1 cellular context compared by ENCODE assay signal in genomic region chr15:90660195-90660995, GRCh38.
TF ChIP-seq lines count a peak whose summit lies in the region.

No MANE protein-coding gene starts in this region.

TF ChIP-seq in K562, 482 proteins besides CTCF, POLR2A, EP300 and RAD21 (continued from another document):
- TF ChIP-seq, protein P1, sequence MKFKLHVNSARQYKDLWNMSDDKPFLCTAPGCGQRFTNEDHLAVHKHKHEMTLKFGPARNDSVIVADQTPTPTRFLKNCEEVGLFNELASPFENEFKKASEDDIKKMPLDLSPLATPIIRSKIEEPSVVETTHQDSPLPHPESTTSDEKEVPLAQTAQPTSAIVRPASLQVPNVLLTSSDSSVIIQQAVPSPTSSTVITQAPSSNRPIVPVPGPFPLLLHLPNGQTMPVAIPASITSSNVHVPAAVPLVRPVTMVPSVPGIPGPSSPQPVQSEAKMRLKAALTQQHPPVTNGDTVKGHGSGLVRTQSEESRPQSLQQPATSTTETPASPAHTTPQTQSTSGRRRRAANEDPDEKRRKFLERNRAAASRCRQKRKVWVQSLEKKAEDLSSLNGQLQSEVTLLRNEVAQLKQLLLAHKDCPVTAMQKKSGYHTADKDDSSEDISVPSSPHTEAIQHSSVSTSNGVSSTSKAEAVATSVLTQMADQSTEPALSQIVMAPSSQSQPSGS (CRISPR knock-in tag; IDR thresholded peaks at IDR 0.05) = no peak
- TF ChIP-seq KDM5B (IDR thresholded peaks at IDR 0.05; ENCODE audit: insufficient replicate concordance, low read depth, low read length) (no peak), HIVEP1 (CRISPR knock-in tag; IDR thresholded peaks at IDR 0.05) (no peak), ZBTB8A (IDR thresholded peaks at IDR 0.05; ENCODE audit: partially characterized antibody) (no peak), ZNF551 (CRISPR knock-in tag; IDR thresholded peaks at IDR 0.05) (no peak), JUN (IDR thresholded peaks at IDR 0.05; ENCODE audit: borderline replicate concordance, low read depth, low read length) (peak; percentile 69; the same call in 1 of the 2 replicates), JUN (CRISPR knock-in tag; IDR thresholded peaks at IDR 0.05; ENCODE audit: borderline replicate concordance) (no peak), CHD2 (IDR thresholded peaks at IDR 0.05; ENCODE audit: low read depth, low read length) (no peak), ZNF12 (CRISPR knock-in tag; IDR thresholded peaks at IDR 0.05) (no peak), SIN3A (IDR thresholded peaks at IDR 0.05; ENCODE audit: borderline replicate concordance in 2 of 2, control insufficient read depth in 1 of 2, low read depth in 2 of 2, low read length in 2 of 2) (0 out of 4 replicates have a peak, but pooled peaks of 1 of the 2 experiments have one; percentile 29), DPF2 (IDR thresholded peaks at IDR 0.05) (peak; percentile 88), BRD4 (IDR thresholded peaks at IDR 0.05) (no peak), ZNF717 (CRISPR knock-in tag; IDR thresholded peaks at IDR 0.05) (no peak), ZNF583 (CRISPR knock-in tag; IDR thresholded peaks at IDR 0.05) (no peak), TGIF2 (CRISPR knock-in tag; IDR thresholded peaks at IDR 0.05) (no peak), PTTG1 (tag; IDR thresholded peaks at IDR 0.05; ENCODE audit: low read depth) (no peak), ZNF165 (CRISPR knock-in tag; IDR thresholded peaks at IDR 0.05; ENCODE audit: borderline replicate concordance) (no peak), MTA2 (IDR thresholded peaks at IDR 0.05; ENCODE audit: low read depth) (no peak), POU5F1 (IDR thresholded peaks at IDR 0.05; ENCODE audit: borderline replicate concordance, low read depth, low read length, partially characterized antibody) (no peak), NFYB (IDR thresholded peaks at IDR 0.05; ENCODE audit: extremely low read depth, insufficient read length) (no peak), ETS2 (tag; IDR thresholded peaks at IDR 0.05; ENCODE audit: borderline replicate concordance, poor library complexity, severe bottlenecking) (no peak), TCF3 (CRISPR knock-in tag; IDR thresholded peaks at IDR 0.05) (no peak; the same call in 1 of the 2 replicates), FOXA3 (CRISPR knock-in tag; conservative IDR thresholded peaks at IDR 0.05 in 1 of 2, IDR thresholded peaks at IDR 0.05 in 1 of 2) (no peak), NFE2 (IDR thresholded peaks at IDR 0.05; ENCODE audit: low read depth) (peak; percentile 75), GATAD2B (IDR thresholded peaks at IDR 0.05; ENCODE audit: borderline replicate concordance) (no peak), ZKSCAN3 (CRISPR knock-in tag; IDR thresholded peaks at IDR 0.05) (no peak), JUNB (CRISPR knock-in tag; conservative IDR thresholded peaks at IDR 0.05) (no peak), HMG20B (CRISPR knock-in tag; IDR thresholded peaks at IDR 0.05) (no peak), SMARCA5 (IDR thresholded peaks at IDR 0.05) (no peak), RB1 (IDR thresholded peaks at IDR 0.05; ENCODE audit: low read depth) (no peak), CXXC5 (CRISPR knock-in tag; IDR thresholded peaks at IDR 0.05) (peak; percentile 32; the same call in 1 of the 2 replicates), KDM1A (IDR thresholded peaks at IDR 0.05) (no peak), FOXJ2 (tag; IDR thresholded peaks at IDR 0.05) (no peak), ZBED1 (IDR thresholded peaks at IDR 0.05) (no peak), ZNF212 (CRISPR knock-in tag; IDR thresholded peaks at IDR 0.05) (no peak), ZNF133 (CRISPR knock-in tag; IDR thresholded peaks at IDR 0.05) (no peak), SRSF9 (IDR thresholded peaks at IDR 0.05; ENCODE audit: borderline replicate concordance, low read depth, low read length) (no peak), NR3C1 (CRISPR knock-in tag; IDR thresholded peaks at IDR 0.05) (no peak), ZNF140 (CRISPR knock-in tag; IDR thresholded peaks at IDR 0.05) (no peak), ID3 (CRISPR knock-in tag; IDR thresholded peaks at IDR 0.05) (no peak), ID3 (tag; IDR thresholded peaks at IDR 0.05) (0 out of 2 replicates have a peak, but pooled peaks have one; percentile 46), GTF2F1 (IDR thresholded peaks at IDR 0.05; ENCODE audit: low read depth, low read length) (no peak), SRSF7 (optimal IDR thresholded peaks at IDR 0.05; ENCODE audit: low read depth, low read length) (no peak), ZNF75A (CRISPR knock-in tag; IDR thresholded peaks at IDR 0.05) (no peak)
- TF ChIP-seq, protein P2, sequence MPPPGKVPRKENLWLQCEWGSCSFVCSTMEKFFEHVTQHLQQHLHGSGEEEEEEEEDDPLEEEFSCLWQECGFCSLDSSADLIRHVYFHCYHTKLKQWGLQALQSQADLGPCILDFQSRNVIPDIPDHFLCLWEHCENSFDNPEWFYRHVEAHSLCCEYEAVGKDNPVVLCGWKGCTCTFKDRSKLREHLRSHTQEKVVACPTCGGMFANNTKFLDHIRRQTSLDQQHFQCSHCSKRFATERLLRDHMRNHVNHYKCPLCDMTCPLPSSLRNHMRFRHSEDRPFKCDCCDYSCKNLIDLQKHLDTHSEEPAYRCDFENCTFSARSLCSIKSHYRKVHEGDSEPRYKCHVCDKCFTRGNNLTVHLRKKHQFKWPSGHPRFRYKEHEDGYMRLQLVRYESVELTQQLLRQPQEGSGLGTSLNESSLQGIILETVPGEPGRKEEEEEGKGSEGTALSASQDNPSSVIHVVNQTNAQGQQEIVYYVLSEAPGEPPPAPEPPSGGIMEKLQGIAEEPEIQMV (tag; conservative IDR thresholded peaks at IDR 0.05; ENCODE audit: low read depth) = no peak
- TF ChIP-seq, protein P3, sequence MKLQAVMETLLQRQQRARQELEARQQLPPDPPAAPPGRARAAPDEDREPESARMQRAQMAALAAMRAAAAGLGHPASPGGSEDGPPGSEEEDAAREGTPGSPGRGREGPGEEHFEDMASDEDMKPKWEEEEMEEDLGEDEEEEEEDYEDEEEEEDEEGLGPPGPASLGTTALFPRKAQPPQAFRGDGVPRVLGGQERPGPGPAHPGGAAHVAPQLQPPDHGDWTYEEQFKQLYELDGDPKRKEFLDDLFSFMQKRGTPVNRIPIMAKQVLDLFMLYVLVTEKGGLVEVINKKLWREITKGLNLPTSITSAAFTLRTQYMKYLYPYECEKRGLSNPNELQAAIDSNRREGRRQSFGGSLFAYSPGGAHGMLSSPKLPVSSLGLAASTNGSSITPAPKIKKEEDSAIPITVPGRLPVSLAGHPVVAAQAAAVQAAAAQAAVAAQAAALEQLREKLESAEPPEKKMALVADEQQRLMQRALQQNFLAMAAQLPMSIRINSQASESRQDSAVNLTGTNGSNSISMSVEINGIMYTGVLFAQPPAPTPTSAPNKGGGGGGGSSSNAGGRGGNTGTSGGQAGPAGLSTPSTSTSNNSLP (IDR thresholded peaks at IDR 0.05; ENCODE audit: borderline replicate concordance, low read depth, low read length) = no peak
- TF ChIP-seq, protein P4, sequence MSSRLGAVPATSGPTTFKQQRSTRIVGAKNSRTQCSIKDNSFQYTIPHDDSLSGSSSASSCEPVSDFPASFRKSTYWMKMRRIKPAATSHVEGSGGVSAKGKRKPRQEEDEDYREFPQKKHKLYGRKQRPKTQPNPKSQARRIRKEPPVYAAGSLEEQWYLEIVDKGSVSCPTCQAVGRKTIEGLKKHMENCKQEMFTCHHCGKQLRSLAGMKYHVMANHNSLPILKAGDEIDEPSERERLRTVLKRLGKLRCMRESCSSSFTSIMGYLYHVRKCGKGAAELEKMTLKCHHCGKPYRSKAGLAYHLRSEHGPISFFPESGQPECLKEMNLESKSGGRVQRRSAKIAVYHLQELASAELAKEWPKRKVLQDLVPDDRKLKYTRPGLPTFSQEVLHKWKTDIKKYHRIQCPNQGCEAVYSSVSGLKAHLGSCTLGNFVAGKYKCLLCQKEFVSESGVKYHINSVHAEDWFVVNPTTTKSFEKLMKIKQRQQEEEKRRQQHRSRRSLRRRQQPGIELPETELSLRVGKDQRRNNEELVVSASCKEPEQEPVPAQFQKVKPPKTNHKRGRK (tag; IDR thresholded peaks at IDR 0.05) = no peak
- TF ChIP-seq, protein P5, sequence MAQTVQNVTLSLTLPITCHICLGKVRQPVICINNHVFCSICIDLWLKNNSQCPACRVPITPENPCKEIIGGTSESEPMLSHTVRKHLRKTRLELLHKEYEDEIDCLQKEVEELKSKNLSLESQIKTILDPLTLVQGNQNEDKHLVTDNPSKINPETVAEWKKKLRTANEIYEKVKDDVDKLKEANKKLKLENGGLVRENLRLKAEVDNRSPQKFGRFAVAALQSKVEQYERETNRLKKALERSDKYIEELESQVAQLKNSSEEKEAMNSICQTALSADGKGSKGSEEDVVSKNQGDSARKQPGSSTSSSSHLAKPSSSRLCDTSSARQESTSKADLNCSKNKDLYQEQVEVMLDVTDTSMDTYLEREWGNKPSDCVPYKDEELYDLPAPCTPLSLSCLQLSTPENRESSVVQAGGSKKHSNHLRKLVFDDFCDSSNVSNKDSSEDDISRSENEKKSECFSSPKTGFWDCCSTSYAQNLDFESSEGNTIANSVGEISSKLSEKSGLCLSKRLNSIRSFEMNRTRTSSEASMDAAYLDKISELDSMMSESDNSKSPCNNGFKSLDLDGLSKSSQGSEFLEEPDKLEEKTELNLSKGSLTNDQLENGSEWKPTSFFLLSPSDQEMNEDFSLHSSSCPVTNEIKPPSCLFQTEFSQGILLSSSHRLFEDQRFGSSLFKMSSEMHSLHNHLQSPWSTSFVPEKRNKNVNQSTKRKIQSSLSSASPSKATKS (CRISPR knock-in tag; IDR thresholded peaks at IDR 0.05) = no peak
- TF ChIP-seq, protein P6, sequence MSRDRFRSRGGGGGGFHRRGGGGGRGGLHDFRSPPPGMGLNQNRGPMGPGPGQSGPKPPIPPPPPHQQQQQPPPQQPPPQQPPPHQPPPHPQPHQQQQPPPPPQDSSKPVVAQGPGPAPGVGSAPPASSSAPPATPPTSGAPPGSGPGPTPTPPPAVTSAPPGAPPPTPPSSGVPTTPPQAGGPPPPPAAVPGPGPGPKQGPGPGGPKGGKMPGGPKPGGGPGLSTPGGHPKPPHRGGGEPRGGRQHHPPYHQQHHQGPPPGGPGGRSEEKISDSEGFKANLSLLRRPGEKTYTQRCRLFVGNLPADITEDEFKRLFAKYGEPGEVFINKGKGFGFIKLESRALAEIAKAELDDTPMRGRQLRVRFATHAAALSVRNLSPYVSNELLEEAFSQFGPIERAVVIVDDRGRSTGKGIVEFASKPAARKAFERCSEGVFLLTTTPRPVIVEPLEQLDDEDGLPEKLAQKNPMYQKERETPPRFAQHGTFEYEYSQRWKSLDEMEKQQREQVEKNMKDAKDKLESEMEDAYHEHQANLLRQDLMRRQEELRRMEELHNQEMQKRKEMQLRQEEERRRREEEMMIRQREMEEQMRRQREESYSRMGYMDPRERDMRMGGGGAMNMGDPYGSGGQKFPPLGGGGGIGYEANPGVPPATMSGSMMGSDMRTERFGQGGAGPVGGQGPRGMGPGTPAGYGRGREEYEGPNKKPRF (IDR thresholded peaks at IDR 0.05; ENCODE audit: low read depth, low read length) = no peak
- TF ChIP-seq, protein P7, sequence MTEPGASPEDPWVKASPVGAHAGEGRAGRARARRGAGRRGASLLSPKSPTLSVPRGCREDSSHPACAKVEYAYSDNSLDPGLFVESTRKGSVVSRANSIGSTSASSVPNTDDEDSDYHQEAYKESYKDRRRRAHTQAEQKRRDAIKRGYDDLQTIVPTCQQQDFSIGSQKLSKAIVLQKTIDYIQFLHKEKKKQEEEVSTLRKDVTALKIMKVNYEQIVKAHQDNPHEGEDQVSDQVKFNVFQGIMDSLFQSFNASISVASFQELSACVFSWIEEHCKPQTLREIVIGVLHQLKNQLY (CRISPR knock-in tag; conservative IDR thresholded peaks at IDR 0.05) = no peak
- TF ChIP-seq, protein P8, sequence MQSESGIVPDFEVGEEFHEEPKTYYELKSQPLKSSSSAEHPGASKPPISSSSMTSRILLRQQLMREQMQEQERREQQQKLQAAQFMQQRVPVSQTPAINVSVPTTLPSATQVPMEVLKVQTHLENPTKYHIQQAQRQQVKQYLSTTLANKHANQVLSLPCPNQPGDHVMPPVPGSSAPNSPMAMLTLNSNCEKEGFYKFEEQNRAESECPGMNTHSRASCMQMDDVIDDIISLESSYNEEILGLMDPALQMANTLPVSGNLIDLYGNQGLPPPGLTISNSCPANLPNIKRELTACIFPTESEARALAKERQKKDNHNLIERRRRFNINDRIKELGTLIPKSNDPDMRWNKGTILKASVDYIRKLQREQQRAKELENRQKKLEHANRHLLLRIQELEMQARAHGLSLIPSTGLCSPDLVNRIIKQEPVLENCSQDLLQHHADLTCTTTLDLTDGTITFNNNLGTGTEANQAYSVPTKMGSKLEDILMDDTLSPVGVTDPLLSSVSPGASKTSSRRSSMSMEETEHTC (IDR thresholded peaks at IDR 0.05) = no peak
- TF ChIP-seq, protein P9, sequence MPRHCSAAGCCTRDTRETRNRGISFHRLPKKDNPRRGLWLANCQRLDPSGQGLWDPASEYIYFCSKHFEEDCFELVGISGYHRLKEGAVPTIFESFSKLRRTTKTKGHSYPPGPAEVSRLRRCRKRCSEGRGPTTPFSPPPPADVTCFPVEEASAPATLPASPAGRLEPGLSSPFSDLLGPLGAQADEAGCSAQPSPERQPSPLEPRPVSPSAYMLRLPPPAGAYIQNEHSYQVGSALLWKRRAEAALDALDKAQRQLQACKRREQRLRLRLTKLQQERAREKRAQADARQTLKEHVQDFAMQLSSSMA (CRISPR knock-in tag; IDR thresholded peaks at IDR 0.05) = no peak
- TF ChIP-seq, protein P10, sequence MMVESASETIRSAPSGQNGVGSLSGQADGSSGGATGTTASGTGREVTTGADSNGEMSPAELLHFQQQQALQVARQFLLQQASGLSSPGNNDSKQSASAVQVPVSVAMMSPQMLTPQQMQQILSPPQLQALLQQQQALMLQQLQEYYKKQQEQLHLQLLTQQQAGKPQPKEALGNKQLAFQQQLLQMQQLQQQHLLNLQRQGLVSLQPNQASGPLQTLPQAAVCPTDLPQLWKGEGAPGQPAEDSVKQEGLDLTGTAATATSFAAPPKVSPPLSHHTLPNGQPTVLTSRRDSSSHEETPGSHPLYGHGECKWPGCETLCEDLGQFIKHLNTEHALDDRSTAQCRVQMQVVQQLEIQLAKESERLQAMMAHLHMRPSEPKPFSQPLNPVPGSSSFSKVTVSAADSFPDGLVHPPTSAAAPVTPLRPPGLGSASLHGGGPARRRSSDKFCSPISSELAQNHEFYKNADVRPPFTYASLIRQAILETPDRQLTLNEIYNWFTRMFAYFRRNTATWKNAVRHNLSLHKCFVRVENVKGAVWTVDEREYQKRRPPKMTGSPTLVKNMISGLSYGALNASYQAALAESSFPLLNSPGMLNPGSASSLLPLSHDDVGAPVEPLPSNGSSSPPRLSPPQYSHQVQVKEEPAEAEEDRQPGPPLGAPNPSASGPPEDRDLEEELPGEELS (CRISPR knock-in tag; IDR thresholded peaks at IDR 0.05; ENCODE audit: borderline replicate concordance) = no peak
